In genomic region chr19:14059093-14059480, GRCh38 we compare ENCODE assay signal across 8 cellular contexts. TPM values are rescaled to one million over a fixed set of nuclear protein-coding genes. Genes with fewer than 3 reads are reported as not detected.
DNase-seq lines count a peak whose midpoint lies in the region; ATAC-seq and TF ChIP-seq lines count a peak whose summit lies in the region.

No MANE protein-coding gene starts in this region.

- peaks cover 5% of the 10 kb centered on the region for H3K36me3 Mint-ChIP-seq in nephron (ENCODE audit: low read depth)

- ATAC-seq in GM21360 (IDR thresholded peaks at IDR 0.05; ENCODE audit: unreplicated experiment) = no peak
- no peak for ATAC-seq in HG03439 (IDR thresholded peaks at IDR 0.05; ENCODE audit: unreplicated experiment)

- POLR2A ChIA-PET in RWPE1 (lab: Yijun Ruan, JAX; ENCODE audit: low non-redundant PET) = no interaction called here

- DNase-seq in D341Med (ENCODE audit: low spot score) (peak; percentile 80), RWPE1 (ENCODE audit: low spot score) (no peak), astrocyte of the spinal cord (ENCODE audit: low read depth, low spot score) (no peak), HPDE6-E6E7 (ENCODE audit: extremely low spot score) (no peak), HT-29 (ENCODE audit: low spot score) (no peak)

- H3K27ac ChIP-seq in RWPE1 = no peak overlapping the region

- H3K9me3 Mint-ChIP-seq in nephron = no peaks in the 10 kb centered on the region

- CTCF ChIA-PET in RWPE1 (lab: Yijun Ruan, JAX) = interaction anchor here (0.6 to 3.0 kb wide), 18 partner anchors 8 to 473 kb away, joined by 3 to 22 read pairs (median 4); partner anchors contain the start of genes IL27RA and MISP3

- no peak overlapping the region for H3K27ac Mint-ChIP-seq in nephron

- peaks cover 4% of the 10 kb centered on the region for H3K4me1 Mint-ChIP-seq in nephron

- no peak overlapping the region for H3K4me3 ChIP-seq in astrocyte of the spinal cord (ENCODE audit: low read depth, low read length)

- TF ChIP-seq CTCF in RWPE1 (conservative IDR thresholded peaks at IDR 0.05; ENCODE audit: low read depth) (peak; percentile 78), astrocyte of the spinal cord (IDR thresholded peaks at IDR 0.05; ENCODE audit: low read depth, low read length) (peak; percentile 78), nephron (IDR thresholded peaks at IDR 0.05; ENCODE audit: unreplicated experiment in 3 of 3) (peak; percentile 42 to 54 (median 51))

- H3K27me3 Mint-ChIP-seq in nephron (ENCODE audit: low read depth) = peaks cover 48% of the 10 kb centered on the region

- H3K4me3 Mint-ChIP-seq in nephron = peak overlapping the region; percentile 64 to 85 (median 84)

- in situ Hi-C loops in astrocyte of the spinal cord (cut with HindIII; ENCODE audit: low sequenced_read_pairs) = no loop called here

RNA-seq across cellular contexts. Expression of gene PALM3, which starts 2.8 kb away (rescaled TPM):
- total RNA-seq in HT-29 (2014; rRNA removed; shearing (Covaris generic)) = 0.08 and 0.20 TPM in 2 replicates

RNA-seq across cellular contexts. Expression of gene MISP3, which starts 13.5 kb away (rescaled TPM):
- 0.37 and 0.74 TPM in 2 replicates for total RNA-seq in HT-29 (2014; rRNA removed; shearing (Covaris generic))

RNA-seq across cellular contexts. Expression of gene C19orf67, which starts 26.5 kb away (rescaled TPM):
- not detected in 2 replicates for total RNA-seq in HT-29 (2014; rRNA removed; shearing (Covaris generic))

RNA-seq across cellular contexts. Expression of gene IL27RA, which starts 27.5 kb away (rescaled TPM):
- 0.10 TPM in 1 of 2 replicates, not detected in the other for total RNA-seq in HT-29 (2014; rRNA removed; shearing (Covaris generic))

RNA-seq across cellular contexts. Expression of gene RLN3, which starts 31.1 kb away (rescaled TPM):
- not detected in 2 replicates for total RNA-seq in HT-29 (2014; rRNA removed; shearing (Covaris generic))
